Comparison of ENCODE assay signal across 1 cellular context in the genomic region with DNA sequence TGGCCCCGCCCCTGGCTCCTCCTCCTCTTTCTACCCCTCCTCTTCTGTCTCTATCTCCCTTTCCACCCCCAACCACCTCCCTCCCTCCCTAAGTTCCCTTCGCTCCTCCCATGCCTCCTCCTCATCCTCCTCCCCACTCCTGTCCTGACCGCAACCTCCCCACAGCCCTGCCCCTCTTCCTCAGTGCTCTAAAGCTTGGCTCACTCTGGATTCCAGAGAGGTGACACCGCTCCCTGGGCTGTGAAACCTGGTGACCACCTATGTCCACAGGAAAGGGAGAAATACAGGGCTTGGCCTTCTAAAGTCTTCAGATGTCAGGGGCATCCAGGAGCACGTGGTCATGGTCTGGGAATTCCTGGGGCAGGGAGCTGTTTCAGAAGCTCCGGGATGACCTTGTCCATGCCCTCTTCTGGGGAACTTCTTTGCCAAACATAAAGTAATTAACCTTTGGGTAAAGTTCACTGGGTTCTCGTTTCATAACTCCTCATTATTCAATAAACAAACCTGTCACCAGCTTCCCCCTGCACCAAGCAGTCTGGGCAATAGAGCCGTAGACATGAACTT.
TF ChIP-seq lines count a peak whose summit lies in the region.

No MANE protein-coding gene starts in this region.

TF ChIP-seq in HepG2, 621 proteins besides CTCF, POLR2A, EP300 and RAD21 (continued from another document and continues in another):
- TF ChIP-seq, protein P1, sequence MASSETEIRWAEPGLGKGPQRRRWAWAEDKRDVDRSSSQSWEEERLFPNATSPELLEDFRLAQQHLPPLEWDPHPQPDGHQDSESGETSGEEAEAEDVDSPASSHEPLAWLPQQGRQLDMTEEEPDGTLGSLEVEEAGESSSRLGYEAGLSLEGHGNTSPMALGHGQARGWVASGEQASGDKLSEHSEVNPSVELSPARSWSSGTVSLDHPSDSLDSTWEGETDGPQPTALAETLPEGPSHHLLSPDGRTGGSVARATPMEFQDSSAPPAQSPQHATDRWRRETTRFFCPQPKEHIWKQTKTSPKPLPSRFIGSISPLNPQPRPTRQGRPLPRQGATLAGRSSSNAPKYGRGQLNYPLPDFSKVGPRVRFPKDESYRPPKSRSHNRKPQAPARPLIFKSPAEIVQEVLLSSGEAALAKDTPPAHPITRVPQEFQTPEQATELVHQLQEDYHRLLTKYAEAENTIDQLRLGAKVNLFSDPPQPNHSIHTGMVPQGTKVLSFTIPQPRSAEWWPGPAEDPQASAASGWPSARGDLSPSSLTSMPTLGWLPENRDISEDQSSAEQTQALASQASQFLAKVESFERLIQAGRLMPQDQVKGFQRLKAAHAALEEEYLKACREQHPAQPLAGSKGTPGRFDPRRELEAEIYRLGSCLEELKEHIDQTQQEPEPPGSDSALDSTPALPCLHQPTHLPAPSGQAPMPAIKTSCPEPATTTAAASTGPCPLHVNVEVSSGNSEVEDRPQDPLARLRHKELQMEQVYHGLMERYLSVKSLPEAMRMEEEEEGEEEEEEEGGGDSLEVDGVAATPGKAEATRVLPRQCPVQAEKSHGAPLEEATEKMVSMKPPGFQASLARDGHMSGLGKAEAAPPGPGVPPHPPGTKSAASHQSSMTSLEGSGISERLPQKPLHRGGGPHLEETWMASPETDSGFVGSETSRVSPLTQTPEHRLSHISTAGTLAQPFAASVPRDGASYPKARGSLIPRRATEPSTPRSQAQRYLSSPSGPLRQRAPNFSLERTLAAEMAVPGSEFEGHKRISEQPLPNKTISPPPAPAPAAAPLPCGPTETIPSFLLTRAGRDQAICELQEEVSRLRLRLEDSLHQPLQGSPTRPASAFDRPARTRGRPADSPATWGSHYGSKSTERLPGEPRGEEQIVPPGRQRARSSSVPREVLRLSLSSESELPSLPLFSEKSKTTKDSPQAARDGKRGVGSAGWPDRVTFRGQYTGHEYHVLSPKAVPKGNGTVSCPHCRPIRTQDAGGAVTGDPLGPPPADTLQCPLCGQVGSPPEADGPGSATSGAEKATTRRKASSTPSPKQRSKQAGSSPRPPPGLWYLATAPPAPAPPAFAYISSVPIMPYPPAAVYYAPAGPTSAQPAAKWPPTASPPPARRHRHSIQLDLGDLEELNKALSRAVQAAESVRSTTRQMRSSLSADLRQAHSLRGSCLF (CRISPR knock-in tag; IDR thresholded peaks at IDR 0.05; ENCODE audit: borderline replicate concordance) = no peak
- TF ChIP-seq KLF6 (CRISPR knock-in tag; IDR thresholded peaks at IDR 0.05) = no peak
- TF ChIP-seq, protein P2, sequence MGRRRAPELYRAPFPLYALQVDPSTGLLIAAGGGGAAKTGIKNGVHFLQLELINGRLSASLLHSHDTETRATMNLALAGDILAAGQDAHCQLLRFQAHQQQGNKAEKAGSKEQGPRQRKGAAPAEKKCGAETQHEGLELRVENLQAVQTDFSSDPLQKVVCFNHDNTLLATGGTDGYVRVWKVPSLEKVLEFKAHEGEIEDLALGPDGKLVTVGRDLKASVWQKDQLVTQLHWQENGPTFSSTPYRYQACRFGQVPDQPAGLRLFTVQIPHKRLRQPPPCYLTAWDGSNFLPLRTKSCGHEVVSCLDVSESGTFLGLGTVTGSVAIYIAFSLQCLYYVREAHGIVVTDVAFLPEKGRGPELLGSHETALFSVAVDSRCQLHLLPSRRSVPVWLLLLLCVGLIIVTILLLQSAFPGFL (CRISPR knock-in tag; IDR thresholded peaks at IDR 0.05) = no peak
- TF ChIP-seq PHF5A (CRISPR knock-in tag; IDR thresholded peaks at IDR 0.05; ENCODE audit: low read depth, unreplicated experiment) = no peak
- TF ChIP-seq, protein P3, sequence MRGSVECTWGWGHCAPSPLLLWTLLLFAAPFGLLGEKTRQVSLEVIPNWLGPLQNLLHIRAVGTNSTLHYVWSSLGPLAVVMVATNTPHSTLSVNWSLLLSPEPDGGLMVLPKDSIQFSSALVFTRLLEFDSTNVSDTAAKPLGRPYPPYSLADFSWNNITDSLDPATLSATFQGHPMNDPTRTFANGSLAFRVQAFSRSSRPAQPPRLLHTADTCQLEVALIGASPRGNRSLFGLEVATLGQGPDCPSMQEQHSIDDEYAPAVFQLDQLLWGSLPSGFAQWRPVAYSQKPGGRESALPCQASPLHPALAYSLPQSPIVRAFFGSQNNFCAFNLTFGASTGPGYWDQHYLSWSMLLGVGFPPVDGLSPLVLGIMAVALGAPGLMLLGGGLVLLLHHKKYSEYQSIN (CRISPR knock-in tag; IDR thresholded peaks at IDR 0.05; ENCODE audit: borderline replicate concordance) = no peak
- TF ChIP-seq KDM6A (CRISPR knock-in tag; IDR thresholded peaks at IDR 0.05; ENCODE audit: low read depth) = peak; percentile 38; the same call in 1 of the 2 replicates
- TF ChIP-seq FOXK1 (CRISPR knock-in tag; IDR thresholded peaks at IDR 0.05; ENCODE audit: borderline replicate concordance, low read depth) = peak; percentile 35; the same call in 1 of the 2 replicates
- no peak for TF ChIP-seq NFE2 (CRISPR knock-in tag; IDR thresholded peaks at IDR 0.05)
- TF ChIP-seq, protein P4, sequence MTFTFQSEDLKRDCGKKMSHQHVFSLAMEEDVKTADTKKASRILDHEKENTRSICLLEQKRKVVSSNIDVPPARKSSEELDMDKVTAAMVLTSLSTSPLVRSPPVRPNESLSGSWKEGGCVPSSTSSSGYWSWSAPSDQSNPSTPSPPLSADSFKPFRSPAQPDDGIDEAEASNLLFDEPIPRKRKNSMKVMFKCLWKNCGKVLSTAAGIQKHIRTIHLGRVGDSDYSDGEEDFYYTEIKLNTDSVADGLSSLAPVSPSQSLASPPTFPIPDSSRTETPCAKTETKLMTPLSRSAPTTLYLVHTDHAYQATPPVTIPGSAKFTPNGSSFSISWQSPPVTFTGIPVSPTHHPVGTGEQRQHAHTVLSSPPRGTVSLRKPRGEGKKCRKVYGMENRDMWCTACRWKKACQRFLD (CRISPR knock-in tag; IDR thresholded peaks at IDR 0.05; ENCODE audit: borderline replicate concordance) = no peak
- peak; percentile 26; the same call in 1 of the 2 replicates for TF ChIP-seq ZMYM3 (CRISPR knock-in tag; IDR thresholded peaks at IDR 0.05)
- TF ChIP-seq WIZ (CRISPR knock-in tag; IDR thresholded peaks at IDR 0.05) = no peak
- TF ChIP-seq SIX1 (CRISPR knock-in tag; IDR thresholded peaks at IDR 0.05; ENCODE audit: borderline replicate concordance) = no peak
- no peak for TF ChIP-seq ZIK1 (CRISPR knock-in tag; IDR thresholded peaks at IDR 0.05; ENCODE audit: borderline replicate concordance, low read depth)
- TF ChIP-seq SRF (IDR thresholded peaks at IDR 0.05; ENCODE audit: low read depth, low read length) = no peak
- TF ChIP-seq ZSCAN21 (CRISPR knock-in tag; IDR thresholded peaks at IDR 0.05; ENCODE audit: borderline replicate concordance) = no peak
- no peak for TF ChIP-seq MTF1 (CRISPR knock-in tag; IDR thresholded peaks at IDR 0.05)
- TF ChIP-seq ZNF670 (CRISPR knock-in tag; IDR thresholded peaks at IDR 0.05; ENCODE audit: borderline replicate concordance) = peak; percentile 70; the same call in 1 of the 2 replicates
- TF ChIP-seq, protein P5, sequence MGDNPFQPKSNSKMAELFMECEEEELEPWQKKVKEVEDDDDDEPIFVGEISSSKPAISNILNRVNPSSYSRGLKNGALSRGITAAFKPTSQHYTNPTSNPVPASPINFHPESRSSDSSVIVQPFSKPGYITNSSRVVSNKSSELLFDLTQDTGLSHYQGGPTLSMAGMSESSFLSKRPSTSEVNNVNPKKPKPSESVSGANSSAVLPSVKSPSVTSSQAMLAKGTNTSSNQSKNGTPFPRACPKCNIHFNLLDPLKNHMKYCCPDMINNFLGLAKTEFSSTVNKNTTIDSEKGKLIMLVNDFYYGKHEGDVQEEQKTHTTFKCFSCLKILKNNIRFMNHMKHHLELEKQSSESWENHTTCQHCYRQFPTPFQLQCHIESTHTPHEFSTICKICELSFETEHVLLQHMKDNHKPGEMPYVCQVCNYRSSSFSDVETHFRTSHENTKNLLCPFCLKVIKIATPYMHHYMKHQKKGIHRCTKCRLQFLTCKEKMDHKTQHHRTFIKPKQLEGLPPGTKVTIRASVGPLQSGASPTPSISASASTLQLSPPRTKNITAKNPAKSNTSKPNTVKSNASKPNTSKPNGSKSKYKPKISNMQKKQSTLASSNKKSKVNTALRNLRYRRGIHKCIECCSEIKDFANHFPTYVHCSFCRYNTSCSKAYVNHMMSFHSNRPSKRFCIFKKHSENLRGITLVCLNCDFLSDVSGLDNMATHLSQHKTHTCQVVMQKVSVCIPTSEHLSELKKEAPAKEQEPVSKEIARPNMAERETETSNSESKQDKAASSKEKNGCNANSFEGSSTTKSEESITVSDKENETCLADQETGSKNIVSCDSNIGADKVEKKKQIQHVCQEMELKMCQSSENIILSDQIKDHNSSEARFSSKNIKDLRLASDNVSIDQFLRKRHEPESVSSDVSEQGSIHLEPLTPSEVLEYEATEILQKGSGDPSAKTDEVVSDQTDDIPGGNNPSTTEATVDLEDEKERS (CRISPR knock-in tag; IDR thresholded peaks at IDR 0.05) = peak; percentile 61; the same call in 1 of the 2 replicates
- TF ChIP-seq, protein P6, sequence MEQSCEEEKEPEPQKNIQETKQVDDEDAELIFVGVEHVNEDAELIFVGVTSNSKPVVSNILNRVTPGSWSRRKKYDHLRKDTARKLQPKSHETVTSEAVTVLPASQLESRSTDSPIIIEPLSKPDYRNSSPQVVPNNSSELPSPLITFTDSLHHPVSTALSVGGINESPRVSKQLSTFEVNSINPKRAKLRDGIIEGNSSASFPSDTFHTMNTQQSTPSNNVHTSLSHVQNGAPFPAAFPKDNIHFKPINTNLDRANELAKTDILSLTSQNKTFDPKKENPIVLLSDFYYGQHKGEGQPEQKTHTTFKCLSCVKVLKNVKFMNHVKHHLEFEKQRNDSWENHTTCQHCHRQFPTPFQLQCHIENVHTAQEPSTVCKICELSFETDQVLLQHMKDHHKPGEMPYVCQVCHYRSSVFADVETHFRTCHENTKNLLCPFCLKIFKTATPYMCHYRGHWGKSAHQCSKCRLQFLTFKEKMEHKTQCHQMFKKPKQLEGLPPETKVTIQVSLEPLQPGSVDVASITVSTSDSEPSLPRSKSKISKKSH (CRISPR knock-in tag; IDR thresholded peaks at IDR 0.05; ENCODE audit: borderline replicate concordance) = no peak
- TF ChIP-seq HIVEP1 (CRISPR knock-in tag; IDR thresholded peaks at IDR 0.05) = peak; percentile 64; the same call in 1 of the 2 replicates
- no peak for TF ChIP-seq NFYC (CRISPR knock-in tag; IDR thresholded peaks at IDR 0.05)
- TF ChIP-seq BCL6 (CRISPR knock-in tag; IDR thresholded peaks at IDR 0.05) = peak; percentile 76
- TF ChIP-seq TAF1 (CRISPR knock-in tag; IDR thresholded peaks at IDR 0.05) = no peak
- TF ChIP-seq, protein P7, sequence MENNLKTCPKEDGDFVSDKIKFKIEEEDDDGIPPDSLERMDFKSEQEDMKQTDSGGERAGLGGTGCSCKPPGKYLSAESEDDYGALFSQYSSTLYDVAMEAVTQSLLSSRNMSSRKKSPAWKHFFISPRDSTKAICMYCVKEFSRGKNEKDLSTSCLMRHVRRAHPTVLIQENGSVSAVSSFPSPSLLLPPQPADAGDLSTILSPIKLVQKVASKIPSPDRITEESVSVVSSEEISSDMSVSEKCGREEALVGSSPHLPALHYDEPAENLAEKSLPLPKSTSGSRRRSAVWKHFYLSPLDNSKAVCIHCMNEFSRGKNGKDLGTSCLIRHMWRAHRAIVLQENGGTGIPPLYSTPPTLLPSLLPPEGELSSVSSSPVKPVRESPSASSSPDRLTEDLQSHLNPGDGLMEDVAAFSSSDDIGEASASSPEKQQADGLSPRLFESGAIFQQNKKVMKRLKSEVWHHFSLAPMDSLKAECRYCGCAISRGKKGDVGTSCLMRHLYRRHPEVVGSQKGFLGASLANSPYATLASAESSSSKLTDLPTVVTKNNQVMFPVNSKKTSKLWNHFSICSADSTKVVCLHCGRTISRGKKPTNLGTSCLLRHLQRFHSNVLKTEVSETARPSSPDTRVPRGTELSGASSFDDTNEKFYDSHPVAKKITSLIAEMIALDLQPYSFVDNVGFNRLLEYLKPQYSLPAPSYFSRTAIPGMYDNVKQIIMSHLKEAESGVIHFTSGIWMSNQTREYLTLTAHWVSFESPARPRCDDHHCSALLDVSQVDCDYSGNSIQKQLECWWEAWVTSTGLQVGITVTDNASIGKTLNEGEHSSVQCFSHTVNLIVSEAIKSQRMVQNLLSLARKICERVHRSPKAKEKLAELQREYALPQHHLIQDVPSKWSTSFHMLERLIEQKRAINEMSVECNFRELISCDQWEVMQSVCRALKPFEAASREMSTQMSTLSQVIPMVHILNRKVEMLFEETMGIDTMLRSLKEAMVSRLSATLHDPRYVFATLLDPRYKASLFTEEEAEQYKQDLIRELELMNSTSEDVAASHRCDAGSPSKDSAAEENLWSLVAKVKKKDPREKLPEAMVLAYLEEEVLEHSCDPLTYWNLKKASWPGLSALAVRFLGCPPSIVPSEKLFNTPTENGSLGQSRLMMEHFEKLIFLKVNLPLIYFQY (CRISPR knock-in tag; IDR thresholded peaks at IDR 0.05; ENCODE audit: borderline replicate concordance) = peak; percentile 35; the same call in 1 of the 2 replicates
- no peak for TF ChIP-seq ZFY (CRISPR knock-in tag; IDR thresholded peaks at IDR 0.05)
- TF ChIP-seq ZSCAN25 (CRISPR knock-in tag; IDR thresholded peaks at IDR 0.05) = no peak
- no peak for TF ChIP-seq IKZF4 (CRISPR knock-in tag; IDR thresholded peaks at IDR 0.05; ENCODE audit: borderline replicate concordance, low read depth, not compliant biosample characterization)
- TF ChIP-seq POLR2G (IDR thresholded peaks at IDR 0.05; ENCODE audit: low read depth, low read length) = no peak
- TF ChIP-seq HNRNPL (IDR thresholded peaks at IDR 0.05; ENCODE audit: low read depth, low read length) = no peak
- TF ChIP-seq, protein P8, sequence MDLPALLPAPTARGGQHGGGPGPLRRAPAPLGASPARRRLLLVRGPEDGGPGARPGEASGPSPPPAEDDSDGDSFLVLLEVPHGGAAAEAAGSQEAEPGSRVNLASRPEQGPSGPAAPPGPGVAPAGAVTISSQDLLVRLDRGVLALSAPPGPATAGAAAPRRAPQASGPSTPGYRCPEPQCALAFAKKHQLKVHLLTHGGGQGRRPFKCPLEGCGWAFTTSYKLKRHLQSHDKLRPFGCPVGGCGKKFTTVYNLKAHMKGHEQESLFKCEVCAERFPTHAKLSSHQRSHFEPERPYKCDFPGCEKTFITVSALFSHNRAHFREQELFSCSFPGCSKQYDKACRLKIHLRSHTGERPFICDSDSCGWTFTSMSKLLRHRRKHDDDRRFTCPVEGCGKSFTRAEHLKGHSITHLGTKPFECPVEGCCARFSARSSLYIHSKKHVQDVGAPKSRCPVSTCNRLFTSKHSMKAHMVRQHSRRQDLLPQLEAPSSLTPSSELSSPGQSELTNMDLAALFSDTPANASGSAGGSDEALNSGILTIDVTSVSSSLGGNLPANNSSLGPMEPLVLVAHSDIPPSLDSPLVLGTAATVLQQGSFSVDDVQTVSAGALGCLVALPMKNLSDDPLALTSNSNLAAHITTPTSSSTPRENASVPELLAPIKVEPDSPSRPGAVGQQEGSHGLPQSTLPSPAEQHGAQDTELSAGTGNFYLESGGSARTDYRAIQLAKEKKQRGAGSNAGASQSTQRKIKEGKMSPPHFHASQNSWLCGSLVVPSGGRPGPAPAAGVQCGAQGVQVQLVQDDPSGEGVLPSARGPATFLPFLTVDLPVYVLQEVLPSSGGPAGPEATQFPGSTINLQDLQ (CRISPR knock-in tag; IDR thresholded peaks at IDR 0.05) = no peak
- peak; percentile 71 for TF ChIP-seq HNF4G (IDR thresholded peaks at IDR 0.05; ENCODE audit: borderline replicate concordance, low read depth, low read length)
- TF ChIP-seq HNF4G (CRISPR knock-in tag; IDR thresholded peaks at IDR 0.05; ENCODE audit: borderline replicate concordance, low read depth) = no peak
- TF ChIP-seq CCAR2 (optimal IDR thresholded peaks at IDR 0.05; ENCODE audit: low read depth, low read length) = no peak
